8 cellular contexts compared by ENCODE assay signal in the genomic region with DNA sequence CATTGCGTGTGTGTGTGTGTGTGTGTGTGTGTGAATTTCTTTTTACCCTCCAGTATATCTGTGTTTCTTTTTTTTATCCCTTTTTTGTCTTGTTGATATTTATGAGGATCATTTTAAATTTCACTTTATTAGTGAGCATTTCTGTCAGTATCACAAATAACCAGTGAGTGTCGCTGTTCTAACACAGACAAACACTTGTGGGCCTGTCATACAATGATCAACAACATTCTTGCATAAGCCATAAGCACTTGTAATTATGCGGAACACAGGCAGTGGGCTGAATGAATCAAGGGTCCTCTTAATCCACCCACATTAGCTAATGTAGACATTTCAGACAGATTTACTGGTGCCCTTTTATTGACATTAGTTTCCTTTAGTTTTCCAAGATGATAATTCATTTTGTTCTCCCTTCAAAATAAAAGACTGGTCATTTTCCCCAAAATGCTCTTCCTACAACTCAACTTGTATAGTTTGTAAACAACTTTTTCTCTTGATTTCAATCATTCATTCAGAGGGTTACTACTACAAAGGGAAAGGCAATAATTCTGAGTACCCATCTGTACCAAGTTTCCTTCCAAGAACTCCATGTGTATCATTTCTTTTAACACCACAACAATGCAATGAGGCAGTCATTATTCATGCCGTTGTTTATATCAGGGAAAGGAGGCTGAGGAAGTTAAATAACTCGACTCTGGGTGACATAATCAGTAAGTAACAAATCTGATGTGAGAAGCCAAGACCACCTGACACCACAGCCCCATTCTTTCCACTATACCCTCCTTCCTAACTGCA. TPM values are rescaled to one million over a fixed set of nuclear protein-coding genes. Genes with fewer than 3 reads are reported as not detected.
DNase-seq lines count a peak whose midpoint lies in the region; ATAC-seq and TF ChIP-seq lines count a peak whose summit lies in the region.

No MANE protein-coding gene starts in this region.

- no peaks in the 10 kb centered on the region for H3K36me3 Mint-ChIP-seq in activated T-cell treated with anti-CD3 and anti-CD28 coated beads, Interleukin-2, amount 50 U/mL, for 24 hours (ENCODE audit: low read depth)

- intact Hi-C loops in Panc1 (cut with micrococcal nuclease; ENCODE audit: unreplicated experiment) (loop anchor here (5.0 to 10.0 kb wide), 3 partner anchors 257 to 447 kb away; no protein-coding TSS in a partner anchor), esophagus squamous epithelium (cut with DNase I) (no loop called here)

- H3K4me1 Mint-ChIP-seq in activated T-cell treated with anti-CD3 and anti-CD28 coated beads, Interleukin-2, amount 50 U/mL, for 24 hours (ENCODE audit: low read depth), result no peaks in the 10 kb centered on the region

- no peaks in the 10 kb centered on the region for H3K36me3 ChIP-seq in Panc1 (ENCODE audit: control insufficient read depth, insufficient read depth, low read length)
- no peaks in the 10 kb centered on the region for H3K36me3 ChIP-seq in esophagus squamous epithelium

- H3K27ac Mint-ChIP-seq in activated T-cell treated with anti-CD3 and anti-CD28 coated beads, Interleukin-2, amount 50 U/mL, for 24 hours, result no peak overlapping the region

- H3K9me3 ChIP-seq in Panc1 (ENCODE audit: control insufficient read depth, insufficient read depth, low read depth, low read length) (no peaks in the 10 kb centered on the region), esophagus squamous epithelium (no peaks in the 10 kb centered on the region)

- BruUV-seq in Panc1 (replicated peaks; lab: Mats Ljungman, UMichigan), result no TSS peak

- 11 to 18% methylated on average over 5 of the region's 5 CpGs for WGBS in esophagus squamous epithelium, 2 donors

- H3K4me1 ChIP-seq in Panc1 (ENCODE audit: control insufficient read depth, insufficient read depth, low read length) (no peaks in the 10 kb centered on the region), esophagus squamous epithelium (peaks cover 0 to 8% (median 4%) of the 10 kb centered on the region in 3 donors)

- 0 out of 2 replicates have a peak, but pooled peaks cover 3% of the 10 kb centered on the region for H3K27me3 ChIP-seq in Panc1 (ENCODE audit: control insufficient read depth, insufficient read depth, low read length)
- peaks cover 0 to 6% (median 0%) of the 10 kb centered on the region in 4 donors for H3K27me3 ChIP-seq in esophagus squamous epithelium

- DNase-seq in EL (peak; percentile 43), KBM-7 (peak; percentile 55), Panc1 (ENCODE audit: low read depth, low spot score) (no peak), esophagus squamous epithelium (lab: John Stamatoyannopoulos, UW) (no peak), non-pigmented ciliary epithelial cell (ENCODE audit: low read depth) (peak; percentile 50), SHP77 treated with DMSO at 0.1 percent for 48 hours (lab: John Stamatoyannopoulos, UW) (no peak)
- DNase-seq in activated T-cell treated with anti-CD3 and anti-CD28 coated beads, Interleukin-2, amount 50 U/mL, for 24 hours, result no peak

- H3K27me3 Mint-ChIP-seq in activated T-cell treated with anti-CD3 and anti-CD28 coated beads, Interleukin-2, amount 50 U/mL, for 24 hours, result no peaks in the 10 kb centered on the region

- TF ChIP-seq POLR2A in esophagus squamous epithelium (IDR thresholded peaks at IDR 0.05), result no peak

- H3K9me3 Mint-ChIP-seq in activated T-cell treated with anti-CD3 and anti-CD28 coated beads, Interleukin-2, amount 50 U/mL, for 24 hours, result no peaks in the 10 kb centered on the region

- no peak overlapping the region for H3K4me3 Mint-ChIP-seq in activated T-cell treated with anti-CD3 and anti-CD28 coated beads, Interleukin-2, amount 50 U/mL, for 24 hours

- TF ChIP-seq CTCF in Panc1 (IDR thresholded peaks at IDR 0.05) (peak; percentile 68; the same call in 1 of the 2 replicates), esophagus squamous epithelium (IDR thresholded peaks at IDR 0.05) (peak in 5 of 6 experiments; percentile 51 to 83 (median 64))

- H3K27ac ChIP-seq in Panc1 (ENCODE audit: low read length), result no peak overlapping the region
- no peak overlapping the region for H3K27ac ChIP-seq in esophagus squamous epithelium

- no peak overlapping the region for H3K4me3 ChIP-seq in Panc1 (ENCODE audit: low read depth in 2 of 2, low read length in 2 of 2)
- H3K4me3 ChIP-seq in esophagus squamous epithelium, result no peak overlapping the region

- ATAC-seq in GM21576 (IDR thresholded peaks at IDR 0.05; ENCODE audit: unreplicated experiment) (peak; percentile 88), Panc1 (0 out of 2 replicates have a peak, but pooled peaks have one; percentile 56)

- CTCF ChIA-PET in Panc1 (lab: Charles Lee), result interaction anchor here (0.8 kb wide), 1 partner anchor 349 kb away, joined by 4 read pairs; no protein-coding TSS in a partner anchor

- in situ Hi-C loops in KBM-7 (cut with MboI; ENCODE audit: low pct_unique_long_range_greater_than_20kb, low sequenced_read_pairs) (no loop called here), Panc1 (cut with HindIII; ENCODE audit: low pct_unique_long_range_greater_than_20kb, low sequenced_read_pairs) (no loop called here)

- POLR2A ChIA-PET in Panc1 (lab: Charles Lee), result no interaction called here

RNA-seq across cellular contexts. Expression of gene ANO3, which starts 34.6 kb away (rescaled TPM):
- not detected for total RNA-seq in Panc1 (2021; ENCODE audit: unreplicated experiment)
- polyA plus RNA-seq in Panc1 (2012; ENCODE audit: insufficient read length), result not detected
- not detected for total RNA-seq in esophagus squamous epithelium

Comparison
In these comparisons a context has a peak if more than half of its experiments do, and no peak if none do; other contexts are left out.
1. DNase-seq: peak in EL (single experiment), KBM-7 (single experiment) and non-pigmented ciliary epithelial cell (single experiment); none in Panc1 (single experiment), esophagus squamous epithelium (single experiment), activated T-cell treated with anti-CD3 and anti-CD28 coated beads, Interleukin-2, amount 50 U/mL, for 24 hours (single experiment) and SHP77 treated with DMSO at 0.1 percent for 48 hours (single experiment).